Comparison of ENCODE assay signal across 2 cellular contexts in genomic region chr9:93577045-93577939, GRCh38.
TF ChIP-seq lines count a peak whose summit lies in the region.

No MANE protein-coding gene starts in this region.

TF ChIP-seq in HEK293, 187 proteins besides CTCF, POLR2A, EP300 and RAD21 (continued from another document):
- no peak for TF ChIP-seq BCL11B (tag by site-specific recombination; IDR thresholded peaks at IDR 0.05; ENCODE audit: low read depth)
- peak; percentile 4; the same call in 1 of the 2 replicates for TF ChIP-seq ZNF341 (tag by site-specific recombination; IDR thresholded peaks at IDR 0.05; ENCODE audit: low read depth)
- no peak for TF ChIP-seq EGR2 (tag by site-specific recombination; IDR thresholded peaks at IDR 0.05; ENCODE audit: low read depth)
- peak; percentile 2; the same call in 1 of the 2 replicates for TF ChIP-seq IKZF3 (tag by site-specific recombination; IDR thresholded peaks at IDR 0.05)
- 0 out of 2 replicates have a peak, but pooled peaks have one; percentile 49 for TF ChIP-seq ZBTB48 (tag by site-specific recombination; IDR thresholded peaks at IDR 0.05)
- TF ChIP-seq PATZ1 (tag by site-specific recombination; IDR thresholded peaks at IDR 0.05), result 0 out of 2 replicates have a peak, but pooled peaks have one; percentile 31
- no peak for TF ChIP-seq ZNF791 (tag by site-specific recombination; IDR thresholded peaks at IDR 0.05)
- no peak for TF ChIP-seq ZNF184 (tag by site-specific recombination; IDR thresholded peaks at IDR 0.05)
- peak; percentile 22; the same call in 1 of the 2 replicates for TF ChIP-seq GLIS1 (tag by site-specific recombination; IDR thresholded peaks at IDR 0.05)
- TF ChIP-seq GLIS2 (tag by site-specific recombination; IDR thresholded peaks at IDR 0.05), result peak; percentile 46; the same call in 1 of the 2 replicates
- TF ChIP-seq GFI1B (tag by site-specific recombination; IDR thresholded peaks at IDR 0.05), result no peak

TF ChIP-seq in SK-N-SH treated with all-trans-retinoic acid at 6 μM for 48 hours, 23 proteins besides CTCF, POLR2A, EP300 and RAD21 (continued from another document):
- TF ChIP-seq, protein P1, sequence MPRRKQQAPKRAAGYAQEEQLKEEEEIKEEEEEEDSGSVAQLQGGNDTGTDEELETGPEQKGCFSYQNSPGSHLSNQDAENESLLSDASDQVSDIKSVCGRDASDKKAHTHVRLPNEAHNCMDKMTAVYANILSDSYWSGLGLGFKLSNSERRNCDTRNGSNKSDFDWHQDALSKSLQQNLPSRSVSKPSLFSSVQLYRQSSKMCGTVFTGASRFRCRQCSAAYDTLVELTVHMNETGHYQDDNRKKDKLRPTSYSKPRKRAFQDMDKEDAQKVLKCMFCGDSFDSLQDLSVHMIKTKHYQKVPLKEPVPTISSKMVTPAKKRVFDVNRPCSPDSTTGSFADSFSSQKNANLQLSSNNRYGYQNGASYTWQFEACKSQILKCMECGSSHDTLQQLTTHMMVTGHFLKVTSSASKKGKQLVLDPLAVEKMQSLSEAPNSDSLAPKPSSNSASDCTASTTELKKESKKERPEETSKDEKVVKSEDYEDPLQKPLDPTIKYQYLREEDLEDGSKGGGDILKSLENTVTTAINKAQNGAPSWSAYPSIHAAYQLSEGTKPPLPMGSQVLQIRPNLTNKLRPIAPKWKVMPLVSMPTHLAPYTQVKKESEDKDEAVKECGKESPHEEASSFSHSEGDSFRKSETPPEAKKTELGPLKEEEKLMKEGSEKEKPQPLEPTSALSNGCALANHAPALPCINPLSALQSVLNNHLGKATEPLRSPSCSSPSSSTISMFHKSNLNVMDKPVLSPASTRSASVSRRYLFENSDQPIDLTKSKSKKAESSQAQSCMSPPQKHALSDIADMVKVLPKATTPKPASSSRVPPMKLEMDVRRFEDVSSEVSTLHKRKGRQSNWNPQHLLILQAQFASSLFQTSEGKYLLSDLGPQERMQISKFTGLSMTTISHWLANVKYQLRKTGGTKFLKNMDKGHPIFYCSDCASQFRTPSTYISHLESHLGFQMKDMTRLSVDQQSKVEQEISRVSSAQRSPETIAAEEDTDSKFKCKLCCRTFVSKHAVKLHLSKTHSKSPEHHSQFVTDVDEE (CRISPR knock-in tag; IDR thresholded peaks at IDR 0.05), result no peak
- TF ChIP-seq SNAI2 (CRISPR knock-in tag; IDR thresholded peaks at IDR 0.05) (no peak), ZFP3 (CRISPR knock-in tag; IDR thresholded peaks at IDR 0.05) (no peak), ZNF70 (CRISPR knock-in tag; IDR thresholded peaks at IDR 0.05) (no peak), ZNF565 (CRISPR knock-in tag; conservative IDR thresholded peaks at IDR 0.05; ENCODE audit: low read depth) (no peak)
- TF ChIP-seq, protein P2, sequence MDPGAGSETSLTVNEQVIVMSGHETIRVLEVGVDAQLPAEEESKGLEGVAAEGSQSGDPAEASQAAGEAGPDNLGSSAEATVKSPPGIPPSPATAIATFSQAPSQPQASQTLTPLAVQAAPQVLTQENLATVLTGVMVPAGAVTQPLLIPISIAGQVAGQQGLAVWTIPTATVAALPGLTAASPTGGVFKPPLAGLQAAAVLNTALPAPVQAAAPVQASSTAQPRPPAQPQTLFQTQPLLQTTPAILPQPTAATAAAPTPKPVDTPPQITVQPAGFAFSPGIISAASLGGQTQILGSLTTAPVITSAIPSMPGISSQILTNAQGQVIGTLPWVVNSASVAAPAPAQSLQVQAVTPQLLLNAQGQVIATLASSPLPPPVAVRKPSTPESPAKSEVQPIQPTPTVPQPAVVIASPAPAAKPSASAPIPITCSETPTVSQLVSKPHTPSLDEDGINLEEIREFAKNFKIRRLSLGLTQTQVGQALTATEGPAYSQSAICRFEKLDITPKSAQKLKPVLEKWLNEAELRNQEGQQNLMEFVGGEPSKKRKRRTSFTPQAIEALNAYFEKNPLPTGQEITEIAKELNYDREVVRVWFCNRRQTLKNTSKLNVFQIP (CRISPR knock-in tag; IDR thresholded peaks at IDR 0.05; ENCODE audit: borderline replicate concordance, low read depth), result no peak
- TF ChIP-seq, protein P3, sequence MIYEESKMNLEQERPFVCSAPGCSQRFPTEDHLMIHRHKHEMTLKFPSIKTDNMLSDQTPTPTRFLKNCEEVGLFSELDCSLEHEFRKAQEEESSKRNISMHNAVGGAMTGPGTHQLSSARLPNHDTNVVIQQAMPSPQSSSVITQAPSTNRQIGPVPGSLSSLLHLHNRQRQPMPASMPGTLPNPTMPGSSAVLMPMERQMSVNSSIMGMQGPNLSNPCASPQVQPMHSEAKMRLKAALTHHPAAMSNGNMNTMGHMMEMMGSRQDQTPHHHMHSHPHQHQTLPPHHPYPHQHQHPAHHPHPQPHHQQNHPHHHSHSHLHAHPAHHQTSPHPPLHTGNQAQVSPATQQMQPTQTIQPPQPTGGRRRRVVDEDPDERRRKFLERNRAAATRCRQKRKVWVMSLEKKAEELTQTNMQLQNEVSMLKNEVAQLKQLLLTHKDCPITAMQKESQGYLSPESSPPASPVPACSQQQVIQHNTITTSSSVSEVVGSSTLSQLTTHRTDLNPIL (CRISPR knock-in tag; IDR thresholded peaks at IDR 0.05; ENCODE audit: low read depth), result no peak
